Comparison of ENCODE assay signal across 37 cellular contexts in genomic region chr13:26742691-26743358, GRCh38. TPM values are rescaled to one million over a fixed set of nuclear protein-coding genes. Genes with fewer than 3 reads are reported as not detected.
"Had no signal": no experiment of that assay in that cellular context is flagged by ENCODE, and none has a peak within 500 bp of the region (broad histone marks: within the 10 kb centered on the region; RNA-seq: fewer than 3 reads in every experiment).

No MANE protein-coding gene starts in this region.

- H3K4me3 ChIP-seq: ascending aorta, heart left ventricle, left lung, lung, mucosa of descending colon, ovary, psoas muscle, sigmoid colon, thyroid gland, upper lobe of left lung, vagina had no signal

- H3K9me3 ChIP-seq: ovary, psoas muscle, sigmoid colon, thyroid gland, vagina had no signal

- H3K4me1 ChIP-seq: ascending aorta, foreskin keratinocyte, heart left ventricle, left lung, psoas muscle, sigmoid colon, thyroid gland, upper lobe of left lung, vagina had no signal

- H3K36me3 Mint-ChIP-seq: activated naive CD8-positive, alpha-beta T cell treated with anti-CD3 and anti-CD28 coated beads, Interleukin-2, amount 10 ng/mL, durations not matched to agents 7 days and 5 days; stimulated activated memory B cell treated with anti-CD40 and anti-IgM and Interleukin-4, amounts not matched to agents 10 μg/mL and 1 μg/mL and 100 μg/mL, for 72 hours had no signal

- H3K27ac Mint-ChIP-seq: activated naive CD4-positive, alpha-beta T cell treated with anti-CD3 and anti-CD28 coated beads for 36 hours; activated naive CD8-positive, alpha-beta T cell treated with anti-CD3 and anti-CD28 coated beads, Interleukin-2, amount 10 ng/mL, durations not matched to agents 7 days and 5 days; brain; natural killer cell treated with Interleukin-12 subunit alpha and Interleukin-12 subunit beta and Interleukin-15 and Interleukin-18, amount 100 ng/mL, for 72 hours; stimulated activated memory B cell treated with anti-CD40 and anti-IgM and Interleukin-4, amounts not matched to agents 10 μg/mL and 1 μg/mL and 100 μg/mL, for 72 hours; stimulated activated naive CD8-positive, alpha-beta T cell treated with anti-CD3 and anti-CD28 coated beads, Interleukin-15, amount 100 ng/mL, for 72 hours; T-helper 1 cell treated with Interleukin-12 subunit alpha and Interleukin-12 subunit beta and Interleukin-4 antibody, amounts not matched to agents 30 μg/mL and 1 μg/mL, for 36 hours had no signal

- H3K4me3 Mint-ChIP-seq: activated naive CD4-positive, alpha-beta T cell treated with anti-CD3 and anti-CD28 coated beads for 36 hours; activated naive CD8-positive, alpha-beta T cell treated with anti-CD3 and anti-CD28 coated beads, Interleukin-2, amount 10 ng/mL, durations not matched to agents 7 days and 5 days; brain; natural killer cell treated with Interleukin-12 subunit alpha and Interleukin-12 subunit beta and Interleukin-15 and Interleukin-18, amount 100 ng/mL, for 72 hours; stimulated activated memory B cell treated with anti-CD40 and anti-IgM and Interleukin-4, amounts not matched to agents 10 μg/mL and 1 μg/mL and 100 μg/mL, for 72 hours; stimulated activated naive CD8-positive, alpha-beta T cell treated with anti-CD3 and anti-CD28 coated beads, Interleukin-15, amount 100 ng/mL, for 72 hours; T-helper 1 cell treated with Interleukin-12 subunit alpha and Interleukin-12 subunit beta and Interleukin-4 antibody, amounts not matched to agents 30 μg/mL and 1 μg/mL, for 36 hours had no signal

- H3K27me3 ChIP-seq: ascending aorta, ovary, thyroid gland, vagina had no signal

- DNase-seq: activated CD4-positive, alpha-beta T cell treated with anti-CD3 and anti-CD28 coated beads for 48 hours; activated CD4-positive, alpha-beta T cell treated with anti-CD3 and anti-CD28 coated beads, Interleukin-2, amount 50 U/mL, for 48 hours; activated CD8-positive, alpha-beta memory T cell treated with anti-CD3 and anti-CD28 coated beads for 24 hours; activated effector memory CD4-positive, alpha-beta T cell treated with anti-CD3 and anti-CD28 coated beads, Interleukin-2, amount 50 U/mL, for 16 hours; activated naive CD4-positive, alpha-beta T cell treated with anti-CD3 and anti-CD28 coated beads for 36 hours; activated naive CD8-positive, alpha-beta T cell treated with anti-CD3 and anti-CD28 coated beads, Interleukin-2, amount 10 ng/mL, durations not matched to agents 7 days and 5 days; foreskin keratinocyte; heart left ventricle; hypothalamus; kidney glomerular epithelial cell; mucosa of descending colon; ovary; psoas muscle; sigmoid colon; small intestine; stimulated activated CD4-positive, alpha-beta T cell treated with anti-CD3 and anti-CD28 coated beads, Interleukin-1b, Interleukin-23, amount 100 ng/mL, for 48 hours; stimulated activated CD4-positive, alpha-beta T cell treated with anti-CD3 and anti-CD28 coated beads, Interleukin-4, amount 100 ng/mL, for 4 hours; stimulated activated CD8-positive, alpha-beta memory T cell treated with anti-CD3 and anti-CD28 coated beads, Interleukin-4, amount 100 ng/mL, for 48 hours; stimulated activated naive CD8-positive, alpha-beta T cell treated with anti-CD3 and anti-CD28 coated beads, Interleukin-15, amount 100 ng/mL, for 72 hours; substantia nigra; T-helper 9 cell; thyroid gland; upper lobe of left lung had no signal

- H3K4me1 Mint-ChIP-seq: activated naive CD8-positive, alpha-beta T cell treated with anti-CD3 and anti-CD28 coated beads, Interleukin-2, amount 10 ng/mL, durations not matched to agents 7 days and 5 days; stimulated activated memory B cell treated with anti-CD40 and anti-IgM and Interleukin-4, amounts not matched to agents 10 μg/mL and 1 μg/mL and 100 μg/mL, for 72 hours; stimulated activated naive CD8-positive, alpha-beta T cell treated with anti-CD3 and anti-CD28 coated beads, Interleukin-15, amount 100 ng/mL, for 72 hours had no signal

- ATAC-seq: activated CD4-positive, CD25-positive, alpha-beta regulatory T cell treated with anti-CD3 and anti-CD28 coated beads, Interleukin-2, amount 50 U/mL, for 24 hours; esophagus mucosa; foreskin keratinocyte; heart left ventricle; left lung; mucosa of descending colon; psoas muscle; stimulated activated memory B cell treated with anti-CD40 and anti-IgM and Interleukin-4, amounts not matched to agents 10 μg/mL and 1 μg/mL and 100 μg/mL, for 72 hours; stimulated activated naive CD8-positive, alpha-beta T cell treated with anti-CD3 and anti-CD28 coated beads, Interleukin-15, amount 100 ng/mL, for 72 hours had no signal

- H3K27ac ChIP-seq: ascending aorta, foreskin keratinocyte, heart left ventricle, left lung, ovary, psoas muscle, sigmoid colon, thyroid gland, upper lobe of left lung, vagina, VCaP had no signal

- H3K36me3 ChIP-seq: ascending aorta, heart left ventricle, left lung, ovary, sigmoid colon, thyroid gland, upper lobe of left lung, vagina had no signal

- H3K9me3 Mint-ChIP-seq: natural killer cell treated with Interleukin-12 subunit alpha and Interleukin-12 subunit beta and Interleukin-15 and Interleukin-18, amount 100 ng/mL, for 72 hours had no signal

RNA-seq across cellular contexts. Expression of gene GPR12, which starts 17.8 kb away (rescaled TPM):
- total RNA-seq: activated naive CD4-positive, alpha-beta T cell treated with anti-CD3 and anti-CD28 coated beads for 36 hours; activated naive CD8-positive, alpha-beta T cell treated with anti-CD3 and anti-CD28 coated beads, Interleukin-2, amount 10 ng/mL, durations not matched to agents 7 days and 5 days; ascending aorta; cardiac septum; foreskin keratinocyte; left lung; mesenteric fat pad; mucosa of descending colon; myocyte; natural killer cell treated with Interleukin-12 subunit alpha and Interleukin-12 subunit beta and Interleukin-15 and Interleukin-18, amount 100 ng/mL, for 72 hours; upper lobe of left lung; vagina had no signal
- polyA plus RNA-seq: foreskin keratinocyte, lung, ovary had no signal
